1 cellular context compared by ENCODE assay signal in genomic region chr14:24312736-24313507, GRCh38.
TF ChIP-seq lines count a peak whose summit lies in the region.

No MANE protein-coding gene starts in this region.

TF ChIP-seq in HepG2, 621 proteins besides CTCF, POLR2A, EP300 and RAD21:
- TF ChIP-seq ZMYM3 (CRISPR knock-in tag; IDR thresholded peaks at IDR 0.05) = no peak
- TF ChIP-seq POLR2AphosphoS5 (IDR thresholded peaks at IDR 0.05; ENCODE audit: low read depth, low read length) = peak; percentile 57
- peak; percentile 63; the same call in 1 of the 2 replicates for TF ChIP-seq POLR2AphosphoS2 (IDR thresholded peaks at IDR 0.05; ENCODE audit: low read depth, low read length)
- peak; percentile 68; the same call in 1 of the 2 replicates for TF ChIP-seq HIVEP1 (CRISPR knock-in tag; IDR thresholded peaks at IDR 0.05)
- no peak for TF ChIP-seq SAFB2 (CRISPR knock-in tag; IDR thresholded peaks at IDR 0.05; ENCODE audit: borderline replicate concordance, low read depth)
- no peak for TF ChIP-seq TCF7 (IDR thresholded peaks at IDR 0.05; ENCODE audit: low read depth)
- 0 out of 2 replicates have a peak, but pooled peaks have one; percentile 31 for TF ChIP-seq YEATS2 (CRISPR knock-in tag; IDR thresholded peaks at IDR 0.05; ENCODE audit: borderline replicate concordance)
- peak; percentile 83 for TF ChIP-seq RBM22 (optimal IDR thresholded peaks at IDR 0.05; ENCODE audit: low read length)
- 0 out of 2 replicates have a peak, but pooled peaks have one; percentile 4 for TF ChIP-seq HOXA3 (CRISPR knock-in tag; IDR thresholded peaks at IDR 0.05)
